Comparison of ENCODE assay signal across 8 cellular contexts in genomic region chr9:107283621-107284616, GRCh38. TPM values are rescaled to one million over a fixed set of nuclear protein-coding genes. Genes with fewer than 3 reads are reported as not detected.
DNase-seq lines count a peak whose midpoint lies in the region; ATAC-seq and TF ChIP-seq lines count a peak whose summit lies in the region.

No MANE protein-coding gene starts in this region.

- TF ChIP-seq EP300 in sigmoid colon (IDR thresholded peaks at IDR 0.05): no peak

- no peaks in the 10 kb centered on the region for H3K36me3 ChIP-seq in sigmoid colon

- peaks cover 0 to 53% (median 36%) of the 10 kb centered on the region in 4 donors for H3K4me1 ChIP-seq in sigmoid colon

- peak overlapping the region; percentile 94 to 99 (median 96) for H3K4me3 ChIP-seq in sigmoid colon

- no peak for TF ChIP-seq POLR2A in sigmoid colon (IDR thresholded peaks at IDR 0.05)

- no peak for TF ChIP-seq CTCF in GM13976 (IDR thresholded peaks at IDR 0.05; ENCODE audit: borderline replicate concordance, control extremely low read depth, extremely low read depth, insufficient read depth, missing control alignments)
- TF ChIP-seq CTCF in sigmoid colon (IDR thresholded peaks at IDR 0.05): no peak

- 1% methylated on average over 55 of the region's 55 CpGs for WGBS in sigmoid colon, 2 donors

- H3K27ac ChIP-seq in sigmoid colon: peak overlapping the region; percentile 99 to 100 (median 99)

- no peaks in the 10 kb centered on the region for H3K9me3 ChIP-seq in sigmoid colon

- in situ Hi-C loops in GM13976 (cut with MboI; ENCODE audit: low sequenced_read_pairs, unreplicated experiment): no loop called here

- DNase-seq in GM13976 (ENCODE audit: low spot score): peak; percentile 52
- peak; percentile 78 for DNase-seq in NCI-H1092 treated with DMSO at 0.1 percent for 48 hours (lab: John Stamatoyannopoulos, UW)
- peak; percentile 27 for DNase-seq in T-helper 22 cell (ENCODE audit: low read depth)
- peak; percentile 80 for DNase-seq in astrocyte of the hippocampus (ENCODE audit: low read depth, low spot score)
- DNase-seq in iPS DF 4.7 (ENCODE audit: extremely low read depth, low spot score): peak; percentile 71
- DNase-seq in sigmoid colon: peak; percentile 85
- DNase-seq in HPDE6-E6E7 (ENCODE audit: extremely low spot score): no peak

- intact Hi-C loops in sigmoid colon (cut with DNase I): loop anchor here (10.0 kb wide), 3 partner anchors 351 to 771 kb away; no protein-coding TSS in a partner anchor

- ATAC-seq in HG02623 (IDR thresholded peaks at IDR 0.05; ENCODE audit: unreplicated experiment): peak; percentile 39

- H3K27me3 ChIP-seq in sigmoid colon: no peaks in the 10 kb centered on the region

RNA-seq across cellular contexts. Expression of gene RAD23B, which starts 0.8 kb away (rescaled TPM):
- 10 to 100 TPM; 61.9 to 74.3 (median 66.4) TPM for total RNA-seq in sigmoid colon
- 10 to 100 TPM; 58.3 to 66.8 (median 61.2) TPM for polyA plus RNA-seq in sigmoid colon
